25 cellular contexts compared by ENCODE assay signal in genomic region chr5:41065691-41066335, GRCh38. TPM values are rescaled to one million over a fixed set of nuclear protein-coding genes. Genes with fewer than 3 reads are reported as not detected.
DNase-seq lines count a peak whose midpoint lies in the region; ATAC-seq and TF ChIP-seq lines count a peak whose summit lies in the region.
"Had no signal": no experiment of that assay in that cellular context is flagged by ENCODE, and none has a peak within 500 bp of the region (broad histone marks: within the 10 kb centered on the region; RNA-seq: fewer than 3 reads in every experiment).

No MANE protein-coding gene starts in this region.

- H3K9me2 ChIP-seq in GM23338 (ENCODE audit: insufficient read depth) = no peaks in the 10 kb centered on the region

- intact Hi-C loops in heart left ventricle (cut with DNase I) = no loop called here
- intact Hi-C loops in Right ventricle myocardium inferior (cut with DNase I) = no loop called here

- TF ChIP-seq CTCF in heart left ventricle (IDR thresholded peaks at IDR 0.05) (no peak), GM23338 (conservative IDR thresholded peaks at IDR 0.05; ENCODE audit: low read depth in 2 of 2) (no peak)

- no peak overlapping the region for H3K4me3 Mint-ChIP-seq in GM23338

- H3K4me1 Mint-ChIP-seq in GM23338 = peaks cover 25% of the 10 kb centered on the region; the same call in 2 of the 3 replicates

- H3K36me3 ChIP-seq in heart left ventricle (no peaks in the 10 kb centered on the region), GM23338 (ENCODE audit: insufficient read depth) (no peaks in the 10 kb centered on the region)

- H4K20me1 ChIP-seq in GM23338 (replicated peaks; ENCODE audit: insufficient read depth) = no peaks in the 10 kb centered on the region

- H3K27ac Mint-ChIP-seq in GM23338 = no peak overlapping the region

- H3F3A ChIP-seq in GM23338 (replicated peaks; ENCODE audit: low read depth) = no peaks in the 10 kb centered on the region

- H3K27ac ChIP-seq in heart left ventricle (no peak overlapping the region), GM23338 (ENCODE audit: low read depth) (no peak overlapping the region)
- H3K27ac ChIP-seq: C4-2B, HL-60, KMS-11 had no signal

- no peaks in the 10 kb centered on the region for H3K9me3 Mint-ChIP-seq in GM23338

- ATAC-seq in heart left ventricle (peak in 3 of 4 donors; percentile 52 to 65 (median 58)), Right ventricle myocardium inferior (no peak), GM23338 (no peak), HG03342 (IDR thresholded peaks at IDR 0.05; ENCODE audit: unreplicated experiment) (no peak)
- ATAC-seq: SK-N-SH treated with all-trans-retinoic acid at 6 μM for 48 hours had no signal

- no peaks in the 10 kb centered on the region for H3K36me3 Mint-ChIP-seq in GM23338 (ENCODE audit: low read depth)

- H3K4me3 ChIP-seq in heart left ventricle (no peak overlapping the region), GM23338 (no peak overlapping the region)

- H3K27me3 Mint-ChIP-seq in GM23338 (ENCODE audit: insufficient read depth, low read depth, poor library complexity) = no peaks in the 10 kb centered on the region

- H3K27me3 ChIP-seq in heart left ventricle (no peaks in the 10 kb centered on the region), GM23338 (ENCODE audit: insufficient read depth) (no peaks in the 10 kb centered on the region)

- H3K4me1 ChIP-seq in heart left ventricle = peaks cover 0 to 15% (median 0%) of the 10 kb centered on the region in 12 donors
- H3K4me1 ChIP-seq in GM23338 (ENCODE audit: insufficient read depth) = peaks cover 18% of the 10 kb centered on the region

- no peaks in the 10 kb centered on the region for H3K79me2 ChIP-seq in GM23338 (replicated peaks; ENCODE audit: insufficient read depth)

- no peak for TF ChIP-seq POLR2A in heart left ventricle (IDR thresholded peaks at IDR 0.05)

- H3K9me3 ChIP-seq in heart left ventricle = no peaks in the 10 kb centered on the region

- peak overlapping the region; percentile 6; the same call in 1 of the 2 replicates for H2AFZ ChIP-seq in GM23338

- DNase-seq in heart left ventricle (no peak), Right ventricle myocardium inferior (ENCODE audit: missing footprints) (no peak), GM23338 (ENCODE audit: low spot score) (no peak), SK-MEL-5 (ENCODE audit: low read depth, low spot score) (peak; percentile 22), myocyte (ENCODE audit: low read depth) (peak; percentile 3), amygdala (lab: John Stamatoyannopoulos, UW) (no peak), globus pallidus (ENCODE audit: low spot score) (no peak)
- DNase-seq: 8988T, AML-193, DMS53, GF-D8, MV-4-11, NCI-H1105 treated with DMSO at 0.1 percent for 48 hours, NCI-H2029 treated with DMSO at 0.1 percent for 48 hours, NCI-H226, NCI-H524 treated with DMSO at 0.1 percent for 48 hours, RPMI8226, SIG-M5 had no signal

- in situ Hi-C loops in SK-MEL-5 (cut with HindIII; ENCODE audit: low pct_unique_long_range_greater_than_20kb, low sequenced_read_pairs) = no loop called here

- 62 to 73% (median 63%) methylated on average over 6 of the region's 6 CpGs for WGBS in heart left ventricle, 4 donors

- H3K4me2 ChIP-seq in GM23338 = no peak overlapping the region
- H3K4me2 ChIP-seq: KMS-11 had no signal

TF ChIP-seq in GM23338, 12 proteins besides CTCF, POLR2A, EP300 and RAD21 (continues in another document):
- no peak for TF ChIP-seq ETS1 (IDR thresholded peaks at IDR 0.05)
- no peak for TF ChIP-seq EZH2 (IDR thresholded peaks at IDR 0.05; ENCODE audit: low read depth, unreplicated experiment)
- no peak for TF ChIP-seq ZNF331 (CRISPR knock-in tag; IDR thresholded peaks at IDR 0.05; ENCODE audit: low read depth)
- TF ChIP-seq JUNB (IDR thresholded peaks at IDR 0.05; ENCODE audit: unreplicated experiment) = no peak
- TF ChIP-seq STAT1 (IDR thresholded peaks at IDR 0.05; ENCODE audit: unreplicated experiment) = no peak
- TF ChIP-seq REST (IDR thresholded peaks at IDR 0.05; ENCODE audit: unreplicated experiment) = no peak
- TF ChIP-seq EZH2phosphoT487 (IDR thresholded peaks at IDR 0.05; ENCODE audit: unreplicated experiment) = no peak
- TF ChIP-seq POLR2AphosphoS5 (IDR thresholded peaks at IDR 0.05; ENCODE audit: low read depth) = no peak

RNA-seq across cellular contexts. Expression of gene MROH2B, which starts 5.3 kb away (rescaled TPM):
- total RNA-seq in heart left ventricle (not detected), Right ventricle myocardium inferior (not detected), myocyte (not detected in 2 replicates)
- polyA plus RNA-seq in heart left ventricle (not detected), GM23338 (2016; fragmentation: Nextera tagmentation; extraction: Ambion mirVana) (not detected in 2 replicates)
- not detected in 2 replicates for total RNA-seq in GM23338 (2014; rRNA removed; shearing (Covaris generic))
- not detected in 2 replicates for total RNA-seq in SK-MEL-5 (2014; rRNA removed; shearing (Covaris generic))
- not detected in 2 replicates for polyA plus RNA-seq in SK-MEL-5 (2015; cell fraction: cytosol; rRNA removed)
- not detected in 2 replicates for polyA plus RNA-seq in SK-MEL-5 (2015; cell fraction: nucleus; rRNA removed)
- not detected for polyA plus RNA-seq in myocyte (2012)
- total RNA-seq: HT-29 had no signal
- polyA plus RNA-seq: AG04450 had no signal

Comparison
In these comparisons a context has a peak if more than half of its experiments do, and no peak if none do; other contexts are left out.
1. ATAC-seq: peak in heart left ventricle (3 of 4); none in Right ventricle myocardium inferior (single experiment), GM23338 (single experiment) and HG03342 (single experiment).
2. DNase-seq: peak in SK-MEL-5 (single experiment) and myocyte (single experiment); none in heart left ventricle (0 of 5), Right ventricle myocardium inferior (single experiment), GM23338 (single experiment), amygdala (0 of 56) and globus pallidus (single experiment).